ENCODE assay signal across 9 cellular contexts in the genomic region with DNA sequence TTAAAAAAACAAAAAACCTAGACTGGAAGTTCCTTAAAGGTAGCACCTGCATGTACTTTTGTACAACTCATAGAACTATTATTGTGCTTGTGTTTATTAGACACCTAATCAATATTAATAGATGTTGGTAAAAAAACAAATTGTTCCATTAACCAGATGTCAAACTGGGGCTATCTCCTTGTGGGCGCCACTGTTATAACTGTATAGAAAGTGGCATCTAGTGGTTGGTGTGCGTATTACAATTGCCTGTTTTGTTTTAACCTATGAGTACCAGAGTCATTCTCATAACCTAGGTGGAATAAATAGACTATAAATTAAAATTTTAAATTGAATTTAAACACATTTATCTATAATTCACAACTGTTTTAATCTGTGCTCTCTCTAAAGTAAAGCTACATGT.
A peak's percentile ranks its signal among the peaks of the same experiment; 100 is the strongest.
DNase-seq lines count a peak whose midpoint lies in the region; ATAC-seq and TF ChIP-seq lines count a peak whose summit lies in the region.
"Had no signal": no experiment of that assay in that cellular context is flagged by ENCODE, and none has a peak within 500 bp of the region (broad histone marks: within the 10 kb centered on the region; RNA-seq: fewer than 3 reads in every experiment).

No MANE protein-coding gene starts in this region.

- H3K36me3 Mint-ChIP-seq in nephron (ENCODE audit: low read depth), result peaks cover 32% of the 10 kb centered on the region
- no peaks in the 10 kb centered on the region for H3K36me3 Mint-ChIP-seq in activated T-helper 2 cell treated with anti-CD3 and anti-CD28 coated beads, Interferon-gamma antibody, Interleukin-2, Interleukin-4, amounts not matched to agents 10 μg/mL and 5 μg/mL and 100 μg/mL, durations not matched to agents 14 hours and 24 hours and 36 hours (ENCODE audit: low read depth)
- H3K36me3 Mint-ChIP-seq: memory B cell had no signal

- peaks cover 5% of the 10 kb centered on the region for H3K4me1 Mint-ChIP-seq in nephron
- no peaks in the 10 kb centered on the region for H3K4me1 Mint-ChIP-seq in activated T-helper 2 cell treated with anti-CD3 and anti-CD28 coated beads, Interferon-gamma antibody, Interleukin-2, Interleukin-4, amounts not matched to agents 10 μg/mL and 5 μg/mL and 100 μg/mL, durations not matched to agents 14 hours and 24 hours and 36 hours (ENCODE audit: low read depth)
- H3K4me1 Mint-ChIP-seq: memory B cell had no signal

- peak; percentile 66 to 86 (median 73) for TF ChIP-seq CTCF in nephron (IDR thresholded peaks at IDR 0.05; ENCODE audit: unreplicated experiment in 3 of 3)

- H3K27me3 Mint-ChIP-seq in nephron (ENCODE audit: low read depth), result no peaks in the 10 kb centered on the region
- no peaks in the 10 kb centered on the region for H3K27me3 Mint-ChIP-seq in activated T-helper 2 cell treated with anti-CD3 and anti-CD28 coated beads, Interferon-gamma antibody, Interleukin-2, Interleukin-4, amounts not matched to agents 10 μg/mL and 5 μg/mL and 100 μg/mL, durations not matched to agents 14 hours and 24 hours and 36 hours (ENCODE audit: low read depth)

- ATAC-seq in GM18870 (IDR thresholded peaks at IDR 0.05; ENCODE audit: unreplicated experiment), result peak; percentile 90
- peak; percentile 79 for ATAC-seq in HG03097 (IDR thresholded peaks at IDR 0.05; ENCODE audit: low FRiP score, unreplicated experiment)

- no peak overlapping the region for H3K27ac Mint-ChIP-seq in nephron
- H3K27ac Mint-ChIP-seq in activated T-helper 2 cell treated with anti-CD3 and anti-CD28 coated beads, Interferon-gamma antibody, Interleukin-2, Interleukin-4, amounts not matched to agents 10 μg/mL and 5 μg/mL and 100 μg/mL, durations not matched to agents 14 hours and 24 hours and 36 hours, result no peak overlapping the region
- H3K27ac Mint-ChIP-seq: memory B cell had no signal

- peak; percentile 15 for DNase-seq in COR-L47 (lab: John Stamatoyannopoulos, UW)
- DNase-seq in NCI-H2227 (lab: John Stamatoyannopoulos, UW; ENCODE audit: unreplicated experiment), result peak; percentile 30
- peak; percentile 0 for DNase-seq in cerebellar cortex (ENCODE audit: low spot score)
- no peak for DNase-seq in GOT3 (lab: John Stamatoyannopoulos, UW)
- DNase-seq in activated T-helper 2 cell treated with anti-CD3 and anti-CD28 coated beads, Interferon-gamma antibody, Interleukin-2, Interleukin-4, amounts not matched to agents 10 μg/mL and 5 μg/mL and 100 μg/mL, durations not matched to agents 14 hours and 24 hours and 36 hours (ENCODE audit: low spot score), result no peak

- peaks cover 36% of the 10 kb centered on the region for H3K9me3 Mint-ChIP-seq in nephron
- no peaks in the 10 kb centered on the region for H3K9me3 Mint-ChIP-seq in activated T-helper 2 cell treated with anti-CD3 and anti-CD28 coated beads, Interferon-gamma antibody, Interleukin-2, Interleukin-4, amounts not matched to agents 10 μg/mL and 5 μg/mL and 100 μg/mL, durations not matched to agents 14 hours and 24 hours and 36 hours

- intact Hi-C loops in activated T-helper 2 cell treated with anti-CD3 and anti-CD28 coated beads, Interferon-gamma antibody, Interleukin-2, Interleukin-4, amounts not matched to agents 10 μg/mL and 5 μg/mL and 100 μg/mL, durations not matched to agents 14 hours and 24 hours and 36 hours (cut with micrococcal nuclease), result loop anchor here (10.0 kb wide), 1 partner anchor 312 kb away; no protein-coding TSS in a partner anchor

- H3K4me3 Mint-ChIP-seq in nephron, result no peak overlapping the region
- no peak overlapping the region for H3K4me3 Mint-ChIP-seq in activated T-helper 2 cell treated with anti-CD3 and anti-CD28 coated beads, Interferon-gamma antibody, Interleukin-2, Interleukin-4, amounts not matched to agents 10 μg/mL and 5 μg/mL and 100 μg/mL, durations not matched to agents 14 hours and 24 hours and 36 hours (ENCODE audit: low read depth)
- H3K4me3 Mint-ChIP-seq: memory B cell had no signal

Comparison
In these comparisons a context has a peak if more than half of its experiments do, and no peak if none do; other contexts are left out.
1. DNase-seq: peak in COR-L47 (single experiment), NCI-H2227 (single experiment) and cerebellar cortex (single experiment); none in GOT3 (single experiment) and activated T-helper 2 cell treated with anti-CD3 and anti-CD28 coated beads, Interferon-gamma antibody, Interleukin-2, Interleukin-4, amounts not matched to agents 10 μg/mL and 5 μg/mL and 100 μg/mL, durations not matched to agents 14 hours and 24 hours and 36 hours (single experiment).